9 cellular contexts compared by ENCODE assay signal in genomic region chr14:104799239-104799599, GRCh38.
DNase-seq lines count a peak whose midpoint lies in the region; ATAC-seq lines count a peak whose summit lies in the region.
"Had no signal": no experiment of that assay in that cellular context is flagged by ENCODE, and none has a peak within 500 bp of the region (broad histone marks: within the 10 kb centered on the region; RNA-seq: fewer than 3 reads in every experiment).

No MANE protein-coding gene starts in this region.

- peaks cover 2% of the 10 kb centered on the region for H3K36me3 Mint-ChIP-seq in T-helper 1 cell treated with Interleukin-12 subunit alpha and Interleukin-12 subunit beta and Interleukin-4 antibody, amounts not matched to agents 30 μg/mL and 1 μg/mL, for 36 hours (ENCODE audit: low read depth)
- no peaks in the 10 kb centered on the region for H3K36me3 Mint-ChIP-seq in memory B cell

- H3K4me1 ChIP-seq in adipocyte (ENCODE audit: control insufficient read depth, insufficient read depth, low read length), result peaks cover 49% of the 10 kb centered on the region
- peaks cover 19 to 73% (median 67%) of the 10 kb centered on the region in 5 donors for H3K4me1 ChIP-seq in subcutaneous abdominal adipose tissue (ENCODE audit: control insufficient read depth in 5 of 5, insufficient read depth in 5 of 5, low read length in 5 of 5)

- H3K36me3 ChIP-seq in adipocyte (ENCODE audit: control insufficient read depth, insufficient read depth, low read length, severe bottlenecking) (no peaks in the 10 kb centered on the region), subcutaneous abdominal adipose tissue (ENCODE audit: control insufficient read depth in 5 of 5, insufficient read depth in 5 of 5, low read length in 5 of 5) (no peaks in the 10 kb centered on the region)

- no peak for ATAC-seq in memory B cell (ENCODE audit: low read depth)
- ATAC-seq: A549 had no signal

- DNase-seq in T-helper 1 cell, result no peak
- no peak for DNase-seq in adipocyte (ENCODE audit: low read depth)
- DNase-seq in memory B cell (ENCODE audit: low spot score in 2 of 2), result no peak
- DNase-seq in NCI-H2227 (lab: John Stamatoyannopoulos, UW; ENCODE audit: unreplicated experiment), result no peak
- no peak for DNase-seq in dedifferentiated amniotic fluid mesenchymal stem cell (ENCODE audit: extremely low spot score)
- DNase-seq in NCI-H1092 treated with DMSO at 0.1 percent for 48 hours (lab: John Stamatoyannopoulos, UW), result no peak

- peak overlapping the region; percentile 42 for H3K27ac Mint-ChIP-seq in T-helper 1 cell treated with Interleukin-12 subunit alpha and Interleukin-12 subunit beta and Interleukin-4 antibody, amounts not matched to agents 30 μg/mL and 1 μg/mL, for 36 hours
- H3K27ac Mint-ChIP-seq in memory B cell, result peak overlapping the region; percentile 49

- peak overlapping the region; percentile 91 for H3K9ac ChIP-seq in adipocyte (ENCODE audit: low read length)
- H3K9ac ChIP-seq in subcutaneous abdominal adipose tissue (ENCODE audit: low read length in 5 of 5), result peak overlapping the region in 3 of 5 donors; percentile 55 to 92 (median 87)

- peak overlapping the region; percentile 33 for H3K4me3 Mint-ChIP-seq in T-helper 1 cell treated with Interleukin-12 subunit alpha and Interleukin-12 subunit beta and Interleukin-4 antibody, amounts not matched to agents 30 μg/mL and 1 μg/mL, for 36 hours
- peak overlapping the region; percentile 69 for H3K4me3 Mint-ChIP-seq in memory B cell

- H3K27me3 ChIP-seq in adipocyte (replicated peaks; ENCODE audit: control insufficient read depth, insufficient read depth, low read length), result no peaks in the 10 kb centered on the region
- H3K27me3 ChIP-seq in subcutaneous abdominal adipose tissue (ENCODE audit: control insufficient read depth in 5 of 5, insufficient read depth in 4 of 5, low read length in 5 of 5), result no peaks in the 10 kb centered on the region

- H3K27me3 Mint-ChIP-seq in T-helper 1 cell treated with Interleukin-12 subunit alpha and Interleukin-12 subunit beta and Interleukin-4 antibody, amounts not matched to agents 30 μg/mL and 1 μg/mL, for 36 hours (ENCODE audit: low read depth), result peaks cover 14% of the 10 kb centered on the region
- no peaks in the 10 kb centered on the region for H3K27me3 Mint-ChIP-seq in memory B cell

- H3K4me3 ChIP-seq in adipocyte (ENCODE audit: low read length), result peak overlapping the region; percentile 79
- H3K4me3 ChIP-seq in subcutaneous abdominal adipose tissue (ENCODE audit: low read depth in 1 of 5, low read length in 5 of 5), result peak overlapping the region in 4 of 5 donors; percentile 40 to 67 (median 62)

- H3K27ac ChIP-seq in subcutaneous abdominal adipose tissue (ENCODE audit: low read depth, low read length), result peak overlapping the region; percentile 97

- no peaks in the 10 kb centered on the region for H3K9me3 Mint-ChIP-seq in T-helper 1 cell treated with Interleukin-12 subunit alpha and Interleukin-12 subunit beta and Interleukin-4 antibody, amounts not matched to agents 30 μg/mL and 1 μg/mL, for 36 hours
- H3K9me3 Mint-ChIP-seq in memory B cell, result no peaks in the 10 kb centered on the region

- H3K4me1 Mint-ChIP-seq in T-helper 1 cell treated with Interleukin-12 subunit alpha and Interleukin-12 subunit beta and Interleukin-4 antibody, amounts not matched to agents 30 μg/mL and 1 μg/mL, for 36 hours (ENCODE audit: low read depth), result peaks cover 31% of the 10 kb centered on the region
- H3K4me1 Mint-ChIP-seq in memory B cell, result peaks cover 40% of the 10 kb centered on the region

- H3K9me3 ChIP-seq in adipocyte (ENCODE audit: control insufficient read depth, low read length) (no peaks in the 10 kb centered on the region), subcutaneous abdominal adipose tissue (ENCODE audit: control insufficient read depth in 5 of 5, low read length in 5 of 5) (no peaks in the 10 kb centered on the region)
- H3K9me3 ChIP-seq: A549 had no signal
